Comparison of ENCODE assay signal across 2 cellular contexts in genomic region chr16:87979352-87979751, GRCh38.
TF ChIP-seq lines count a peak whose summit lies in the region.

No MANE protein-coding gene starts in this region.

TF ChIP-seq in liver, 16 proteins besides CTCF, POLR2A, EP300 and RAD21:
- TF ChIP-seq FOXA2 (IDR thresholded peaks at IDR 0.05): peak; percentile 37
- TF ChIP-seq REST (IDR thresholded peaks at IDR 0.05): peak; percentile 57
- TF ChIP-seq RXRA (IDR thresholded peaks at IDR 0.05): peak; percentile 37 to 70
- peak; percentile 30 for TF ChIP-seq YY1 (IDR thresholded peaks at IDR 0.05)
- peak; percentile 32 for TF ChIP-seq ATF3 (IDR thresholded peaks at IDR 0.05)
- TF ChIP-seq ZBTB33 (IDR thresholded peaks at IDR 0.05): peak; percentile 28
- no peak for TF ChIP-seq SP1 (IDR thresholded peaks at IDR 0.05)
- no peak for TF ChIP-seq NR2F2 (IDR thresholded peaks at IDR 0.05)
- TF ChIP-seq MAX (IDR thresholded peaks at IDR 0.05): peak; percentile 55
- TF ChIP-seq GABPA (IDR thresholded peaks at IDR 0.05 in 1 of 2, conservative IDR thresholded peaks at IDR 0.05 in 1 of 2): no peak
- TF ChIP-seq EGR1 (IDR thresholded peaks at IDR 0.05; ENCODE audit: low read depth in 2 of 2): no peak
- peak; percentile 15 to 51 for TF ChIP-seq HNF4A (conservative IDR thresholded peaks at IDR 0.05)
- no peak for TF ChIP-seq HNF4G (IDR thresholded peaks at IDR 0.05)
- peak; percentile 71 to 75 for TF ChIP-seq JUND (IDR thresholded peaks at IDR 0.05)
- TF ChIP-seq TAF1 (conservative IDR thresholded peaks at IDR 0.05): no peak
- TF ChIP-seq FOXA1 (IDR thresholded peaks at IDR 0.05): no peak

TF ChIP-seq in HepG2, 621 proteins besides CTCF, POLR2A, EP300 and RAD21:
- TF ChIP-seq MAX (IDR thresholded peaks at IDR 0.05) (no peak), MYC (CRISPR knock-in tag; IDR thresholded peaks at IDR 0.05; ENCODE audit: borderline replicate concordance) (no peak), ATF3 (CRISPR knock-in tag; IDR thresholded peaks at IDR 0.05) (no peak), ZNF224 (CRISPR knock-in tag; IDR thresholded peaks at IDR 0.05) (no peak)
TF ChIP-seq in HepG2: peak in this region for 0.
